Comparison of ENCODE assay signal across 20 cellular contexts in genomic region chr22:32699686-32700085, GRCh38.
DNase-seq lines count a peak whose midpoint lies in the region; ATAC-seq and TF ChIP-seq lines count a peak whose summit lies in the region.
"Had no signal": no experiment of that assay in that cellular context is flagged by ENCODE, and none has a peak within 500 bp of the region (broad histone marks: within the 10 kb centered on the region; RNA-seq: fewer than 3 reads in every experiment).

No MANE protein-coding gene starts in this region.

- H2BK12ac ChIP-seq in trophoblast cell (ENCODE audit: low read length), result no peak overlapping the region

- no peak overlapping the region for H4K12ac ChIP-seq in trophoblast cell (ENCODE audit: low read depth, low read length)

- no peaks in the 10 kb centered on the region for H3K9me3 ChIP-seq in RWPE2 (ENCODE audit: severe bottlenecking)
- no peaks in the 10 kb centered on the region for H3K9me3 ChIP-seq in esophagus squamous epithelium
- no peaks in the 10 kb centered on the region for H3K9me3 ChIP-seq in trophoblast cell (ENCODE audit: insufficient read depth, low read depth, low read length)
- no peaks in the 10 kb centered on the region for H3K9me3 ChIP-seq in uterus

- no peak overlapping the region for H3K4ac ChIP-seq in trophoblast cell (ENCODE audit: low read depth, low read length)

- H3K36me3 ChIP-seq in RWPE2 (ENCODE audit: low read depth), result no peaks in the 10 kb centered on the region
- H3K36me3 ChIP-seq in esophagus squamous epithelium, result no peaks in the 10 kb centered on the region
- H3K36me3 ChIP-seq in trophoblast cell (ENCODE audit: control insufficient read depth in 1 of 2, insufficient read depth in 2 of 2, low read length in 2 of 2), result no peaks in the 10 kb centered on the region
- H3K36me3 ChIP-seq in uterus, result no peaks in the 10 kb centered on the region

- H4K91ac ChIP-seq in trophoblast cell (ENCODE audit: low read depth, low read length), result no peak overlapping the region

- no peak overlapping the region for H3K14ac ChIP-seq in trophoblast cell (ENCODE audit: low read length)

- no peaks in the 10 kb centered on the region for H3K79me2 ChIP-seq in trophoblast cell (ENCODE audit: control insufficient read depth, insufficient read depth, low read length, poor library complexity)

- no peak overlapping the region for H2AK5ac ChIP-seq in trophoblast cell (ENCODE audit: low read length)

- H2BK5ac ChIP-seq in trophoblast cell (ENCODE audit: low read depth, low read length, poor library complexity), result peak overlapping the region; percentile 62

- ATAC-seq in RWPE2 (ENCODE audit: low read depth) (peak; percentile 54; the same call in 2 of the 3 replicates), HG03439 (IDR thresholded peaks at IDR 0.05; ENCODE audit: unreplicated experiment) (no peak)
- ATAC-seq: activated CD8-positive, alpha-beta T cell treated with anti-CD3 and anti-CD28 coated beads for 36 hours; PC-3 had no signal

- H3K27me3 ChIP-seq in RWPE2 (ENCODE audit: insufficient read depth, poor library complexity, severe bottlenecking) (no peaks in the 10 kb centered on the region), esophagus squamous epithelium (no peaks in the 10 kb centered on the region), trophoblast cell (ENCODE audit: insufficient read depth, low read length) (no peaks in the 10 kb centered on the region), uterus (no peaks in the 10 kb centered on the region)

- DNase-seq in RWPE2 (ENCODE audit: low spot score), result no peak
- no peak for DNase-seq in esophagus squamous epithelium (lab: John Stamatoyannopoulos, UW)
- peak; percentile 51 to 77 for DNase-seq in trophoblast cell
- DNase-seq in uterus, result no peak
- no peak for DNase-seq in SIG-M5 (lab: John Stamatoyannopoulos, UW)
- no peak for DNase-seq in DMS79 (lab: John Stamatoyannopoulos, UW)
- DNase-seq: activated CD4-positive, alpha-beta T cell treated with anti-CD3 and anti-CD28 coated beads for 1 hour; activated CD8-positive, alpha-beta T cell treated with anti-CD3 and anti-CD28 coated beads for 36 hours; activated effector memory CD4-positive, alpha-beta T cell treated with Interleukin-2 at 50 U/mL for 16 hours; CD4-positive, CD25-positive, alpha-beta regulatory T cell; DMS 273 treated with DMSO at 0.1 percent for 48 hours; HCEC 1CT; kidney; NCI-H1048; NCI-H1930; NCI-H345; PC-3; stimulated activated CD8-positive, alpha-beta memory T cell treated with anti-CD3 and anti-CD28 coated beads, Interleukin-4, amount 100 ng/mL, for 48 hours had no signal

- H3K27ac ChIP-seq in RWPE2 (ENCODE audit: poor library complexity, severe bottlenecking), result peak overlapping the region; percentile 30
- H3K27ac ChIP-seq in esophagus squamous epithelium, result peak overlapping the region in 3 of 4 donors; percentile 50 to 73 (median 59)
- peak overlapping the region; percentile 92 for H3K27ac ChIP-seq in trophoblast cell (ENCODE audit: low read depth, low read length)
- H3K27ac ChIP-seq in uterus, result peak overlapping the region; percentile 64 to 70
- H3K27ac ChIP-seq: epithelial cell of prostate had no signal

- H3K4me3 ChIP-seq in RWPE2 (ENCODE audit: severe bottlenecking), result no peak overlapping the region
- H3K4me3 ChIP-seq in esophagus squamous epithelium, result no peak overlapping the region
- H3K4me3 ChIP-seq in trophoblast cell (ENCODE audit: low read depth, low read length), result no peak overlapping the region
- H3K4me3 ChIP-seq in uterus, result no peak overlapping the region

- H3K4me2 ChIP-seq in trophoblast cell (ENCODE audit: low read length), result no peak overlapping the region

- WGBS in esophagus squamous epithelium, 2 donors, result 56 to 60% methylated on average over 4 of the region's 4 CpGs
- WGBS in trophoblast cell (ENCODE audit: extremely low coverage, insufficient coverage, insufficient read length), result no CpG with 5 or more reads among the region's 4 CpGs

- H3K23ac ChIP-seq in trophoblast cell (ENCODE audit: low read length), result no peak overlapping the region

- no peak overlapping the region for H3K18ac ChIP-seq in trophoblast cell (ENCODE audit: low read length)

- H3K9ac ChIP-seq in trophoblast cell (ENCODE audit: low read length), result no peak overlapping the region

- TF ChIP-seq CTCF in RWPE2 (IDR thresholded peaks at IDR 0.05; ENCODE audit: poor library complexity, severe bottlenecking) (no peak), esophagus squamous epithelium (IDR thresholded peaks at IDR 0.05) (no peak), uterus (IDR thresholded peaks at IDR 0.05) (no peak)

- intact Hi-C loops in esophagus squamous epithelium (cut with DNase I), result no loop called here
- intact Hi-C loops in uterus (cut with DNase I; ENCODE audit: low total_unique reads), result no loop called here

- H3K4me1 ChIP-seq in RWPE2 (ENCODE audit: insufficient read depth, poor library complexity, severe bottlenecking) (peaks cover 55% of the 10 kb centered on the region), esophagus squamous epithelium (peaks cover 0 to 41% (median 10%) of the 10 kb centered on the region in 3 donors), trophoblast cell (ENCODE audit: control insufficient read depth in 1 of 2, insufficient read depth in 2 of 2, low read length in 2 of 2) (peaks cover 14 to 30% of the 10 kb centered on the region in 2 experiments), uterus (peaks cover 0 to 7% of the 10 kb centered on the region in 2 donors)

- no peak overlapping the region for H2AFZ ChIP-seq in trophoblast cell (ENCODE audit: insufficient read depth, low read length, poor library complexity)

- peak overlapping the region; percentile 30 for H2BK120ac ChIP-seq in trophoblast cell (ENCODE audit: insufficient read depth, low read length, poor library complexity)

- H4K8ac ChIP-seq in trophoblast cell (ENCODE audit: low read depth, low read length), result no peak overlapping the region

- TF ChIP-seq POLR2A in esophagus squamous epithelium (IDR thresholded peaks at IDR 0.05) (no peak), uterus (IDR thresholded peaks at IDR 0.05) (no peak)

- peaks cover 26% of the 10 kb centered on the region for H3K79me1 ChIP-seq in trophoblast cell (ENCODE audit: low read length)

Comparison
In these comparisons a context has a peak if more than half of its experiments do, and no peak if none do; other contexts are left out.
1. DNase-seq: peak in trophoblast cell (2 of 2); none in RWPE2 (single experiment), esophagus squamous epithelium (single experiment), uterus (0 of 2), SIG-M5 (single experiment) and DMS79 (single experiment).
2. H3K27ac ChIP-seq: peak in every context shown above with its lines; median percentile 92 in trophoblast cell; 67 in uterus; 59 in esophagus squamous epithelium; 30 in RWPE2.